8 cellular contexts compared by ENCODE assay signal in genomic region chr14:69107407-69108003, GRCh38. TPM values are rescaled to one million over a fixed set of nuclear protein-coding genes. Genes with fewer than 3 reads are reported as not detected.
DNase-seq lines count a peak whose midpoint lies in the region; ATAC-seq, FAIRE-seq and TF ChIP-seq lines count a peak whose summit lies in the region.

No MANE protein-coding gene starts in this region.

- CTCF ChIA-PET in HEK293T (lab: Yijun Ruan, JAX), result interaction anchor here (0.6 to 1.8 kb wide), 9 partner anchors 10 to 805 kb away, joined by 3 to 14 read pairs (median 5); no protein-coding TSS in a partner anchor
- CTCF ChIA-PET in activated CD8-positive, alpha-beta T cell treated with anti-CD3 and anti-CD28 coated beads, Interleukin-2, amount 10 ng/mL, durations not matched to agents 7 days and 5 days (lab: Charles Lee), result interaction anchor here (0.8 to 4.7 kb wide), 46 partner anchors 8 to 1163 kb away, joined by 3 to 81 read pairs (median 4); no protein-coding TSS in a partner anchor

- no peaks in the 10 kb centered on the region for H3K27me3 Mint-ChIP-seq in activated CD8-positive, alpha-beta T cell treated with anti-CD3 and anti-CD28 coated beads, Interleukin-2, amount 10 ng/mL, durations not matched to agents 7 days and 5 days (ENCODE audit: low read depth)

- ATAC-seq in activated CD8-positive, alpha-beta T cell treated with anti-CD3 and anti-CD28 coated beads, Interleukin-2, amount 10 ng/mL, durations not matched to agents 7 days and 5 days, result peak; percentile 68
- ATAC-seq in left cardiac atrium (peak; percentile 65 to 67), GM18870 (IDR thresholded peaks at IDR 0.05; ENCODE audit: unreplicated experiment) (no peak)

- no peaks in the 10 kb centered on the region for H3K9me3 Mint-ChIP-seq in activated CD8-positive, alpha-beta T cell treated with anti-CD3 and anti-CD28 coated beads, Interleukin-2, amount 10 ng/mL, durations not matched to agents 7 days and 5 days (ENCODE audit: insufficient read depth)

- no peak for TF ChIP-seq POLR2A in spleen (IDR thresholded peaks at IDR 0.05)

- no peak overlapping the region for H3K4me3 Mint-ChIP-seq in activated CD8-positive, alpha-beta T cell treated with anti-CD3 and anti-CD28 coated beads, Interleukin-2, amount 10 ng/mL, durations not matched to agents 7 days and 5 days

- H3K4me1 ChIP-seq in spleen, result no peaks in the 10 kb centered on the region

- peak; percentile 20 to 76 (median 62) for TF ChIP-seq CTCF in spleen (IDR thresholded peaks at IDR 0.05 in 8 of 11, conservative IDR thresholded peaks at IDR 0.05 in 3 of 11)

- POLR2A ChIA-PET in HEK293T (lab: Yijun Ruan, JAX), result no interaction called here
- POLR2A ChIA-PET in activated CD8-positive, alpha-beta T cell treated with anti-CD3 and anti-CD28 coated beads, Interleukin-2, amount 10 ng/mL, durations not matched to agents 7 days and 5 days (lab: Charles Lee), result interaction anchor here (0.7 to 1.1 kb wide), 3 partner anchors 11 to 1287 kb away, joined by 3 read pairs; no protein-coding TSS in a partner anchor

- 39 to 63% (median 53%) methylated on average over 3 of the region's 3 CpGs for WGBS in spleen, 5 donors

- H3K4me1 Mint-ChIP-seq in activated CD8-positive, alpha-beta T cell treated with anti-CD3 and anti-CD28 coated beads, Interleukin-2, amount 10 ng/mL, durations not matched to agents 7 days and 5 days (ENCODE audit: low read depth), result peaks cover 4% of the 10 kb centered on the region

- no peaks in the 10 kb centered on the region for H3K27me3 ChIP-seq in spleen (replicated peaks in 1 of 7)

- no peak for FAIRE-seq in frontal cortex (lab: Jason Lieb, UNC)

- no peaks in the 10 kb centered on the region for H3K9me3 ChIP-seq in spleen

- H3K36me3 Mint-ChIP-seq in activated CD8-positive, alpha-beta T cell treated with anti-CD3 and anti-CD28 coated beads, Interleukin-2, amount 10 ng/mL, durations not matched to agents 7 days and 5 days (ENCODE audit: low read depth), result peaks cover 23% of the 10 kb centered on the region

- intact Hi-C loops in left cardiac atrium (cut with DNase I), result loop anchor here (2.0 to 5.0 kb wide), 2 partner anchors 243 to 245 kb away; no protein-coding TSS in a partner anchor
- intact Hi-C loops in spleen (cut with DNase I; ENCODE audit: low total_unique reads), result loop anchor here (5.0 kb wide), 1 partner anchor 195 kb away; no protein-coding TSS in a partner anchor

- no peak overlapping the region for H3K27ac Mint-ChIP-seq in activated CD8-positive, alpha-beta T cell treated with anti-CD3 and anti-CD28 coated beads, Interleukin-2, amount 10 ng/mL, durations not matched to agents 7 days and 5 days

- H3K27ac ChIP-seq in spleen, result no peak overlapping the region

- H3K36me3 ChIP-seq in spleen, result peaks cover 0 to 97% (median 39%) of the 10 kb centered on the region in 6 donors

- DNase-seq in DMS 273 treated with DMSO at 0.1 percent for 48 hours (lab: John Stamatoyannopoulos, UW) (peak; percentile 66), HEK293T (ENCODE audit: extremely low spot score) (peak; percentile 66), NCI-H446 (lab: John Stamatoyannopoulos, UW) (peak; percentile 21 to 85), left cardiac atrium (no peak), spleen (no peak), frontal cortex (ENCODE audit: low spot score in 2 of 2) (no peak)
- peak; percentile 58 for DNase-seq in activated CD8-positive, alpha-beta T cell treated with anti-CD3 and anti-CD28 coated beads, Interleukin-2, amount 10 ng/mL, durations not matched to agents 7 days and 5 days

- H3K4me3 ChIP-seq in spleen, result no peak overlapping the region

TF ChIP-seq in HEK293T, 16 proteins besides CTCF, POLR2A, EP300 and RAD21:
- TF ChIP-seq FOXM1 (IDR thresholded peaks at IDR 0.05; ENCODE audit: borderline replicate concordance) (no peak), L3MBTL2 (conservative IDR thresholded peaks at IDR 0.05) (no peak), ELF4 (IDR thresholded peaks at IDR 0.05) (no peak), ARNT (IDR thresholded peaks at IDR 0.05) (no peak), NFRKB (IDR thresholded peaks at IDR 0.05) (no peak), PKNOX1 (IDR thresholded peaks at IDR 0.05) (no peak), CTBP1 (IDR thresholded peaks at IDR 0.05; ENCODE audit: borderline replicate concordance) (no peak)

RNA-seq across cellular contexts. Expression of gene DCAF5, which starts 45.4 kb away (rescaled TPM):
- total RNA-seq in activated CD8-positive, alpha-beta T cell treated with anti-CD3 and anti-CD28 coated beads, Interleukin-2, amount 10 ng/mL, durations not matched to agents 7 days and 5 days, result 10 to 100 TPM; 38.4 to 41.2 TPM
- 10 to 100 TPM; 43.8 to 49.4 TPM for total RNA-seq in left cardiac atrium
- 10 to 100 TPM; 39.9 to 60.6 (median 48.0) TPM for total RNA-seq in spleen
- polyA plus RNA-seq in spleen, result 10 to 100 TPM; 10.3 to 18.9 (median 13.7) TPM
- 33.8 TPM for total RNA-seq in frontal cortex

Comparison
In these comparisons a context has a peak if more than half of its experiments do, and no peak if none do; other contexts are left out.
1. DNase-seq: peak in DMS 273 treated with DMSO at 0.1 percent for 48 hours (single experiment), HEK293T (single experiment), NCI-H446 (2 of 2) and activated CD8-positive, alpha-beta T cell treated with anti-CD3 and anti-CD28 coated beads, Interleukin-2, amount 10 ng/mL, durations not matched to agents 7 days and 5 days (single experiment); none in left cardiac atrium (single experiment), spleen (single experiment) and frontal cortex (0 of 2).